1 cellular context compared by ENCODE assay signal in the genomic region with DNA sequence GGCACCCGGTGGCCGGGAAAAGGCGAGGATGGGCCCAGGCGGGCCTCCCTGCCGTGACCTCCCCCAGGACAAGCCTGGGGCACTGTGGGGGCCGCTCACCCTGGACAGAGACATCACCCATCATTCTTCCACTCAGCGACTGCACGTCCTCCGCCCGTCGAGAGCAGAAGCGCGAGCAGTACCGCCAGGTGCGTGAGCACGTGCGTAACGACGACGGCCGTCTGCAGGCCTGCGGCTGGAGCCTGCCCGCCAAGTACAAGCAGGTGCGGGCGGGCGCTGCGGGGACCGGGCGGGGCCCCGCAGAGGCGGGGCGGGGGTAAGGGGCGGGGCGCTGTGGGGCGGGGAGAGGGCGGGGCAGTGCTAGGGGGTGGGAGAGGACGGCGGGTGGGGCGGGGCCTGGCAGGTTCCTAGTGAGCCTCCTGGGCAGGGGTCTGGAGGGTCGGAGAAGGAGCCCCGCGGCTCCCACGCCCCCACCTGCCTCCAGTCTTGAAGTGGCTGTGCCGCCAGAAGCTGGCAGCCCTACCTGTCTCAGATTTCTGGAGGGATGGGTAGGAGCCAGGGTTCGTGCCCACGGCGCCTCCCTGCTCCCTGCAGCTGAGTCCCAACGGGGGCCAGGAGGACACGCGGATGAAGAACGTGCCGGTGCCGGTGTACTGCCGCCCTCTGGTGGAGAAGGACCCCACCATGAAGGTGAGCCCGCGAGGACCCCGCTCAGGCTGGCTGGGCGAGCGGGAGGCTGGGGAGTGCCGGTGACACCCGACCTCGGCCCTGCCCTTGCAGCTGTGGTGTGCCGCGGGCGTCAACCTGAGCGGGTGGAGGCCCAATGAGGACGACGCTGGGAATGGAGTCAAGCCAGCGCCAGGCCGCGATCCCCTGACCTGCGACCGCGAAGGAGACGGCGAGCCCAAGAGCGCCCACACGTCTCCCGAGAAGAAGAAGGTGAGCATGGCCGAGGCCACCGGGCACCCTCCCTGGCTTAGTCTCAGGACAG.
A peak's percentile ranks its signal among the peaks of the same experiment; 100 is the strongest.
TF ChIP-seq lines count a peak whose summit lies in the region.

No MANE protein-coding gene starts in this region.

TF ChIP-seq in HepG2, 621 proteins besides CTCF, POLR2A, EP300 and RAD21:
- TF ChIP-seq AGO1 (IDR thresholded peaks at IDR 0.05; ENCODE audit: low read depth, low read length, poor library complexity, severe bottlenecking) (no peak), ZSCAN29 (CRISPR knock-in tag; conservative IDR thresholded peaks at IDR 0.05) (no peak), KMT2A (CRISPR knock-in tag; IDR thresholded peaks at IDR 0.05) (no peak), ZNF713 (CRISPR knock-in tag; IDR thresholded peaks at IDR 0.05) (no peak), ATAD3A (CRISPR knock-in tag; IDR thresholded peaks at IDR 0.05) (no peak), GABPA (IDR thresholded peaks at IDR 0.05; ENCODE audit: low read depth, low read length) (0 out of 2 replicates have a peak, but pooled peaks have one; percentile 4), GABPA (CRISPR knock-in tag; IDR thresholded peaks at IDR 0.05; ENCODE audit: low read depth) (no peak), AGO2 (optimal IDR thresholded peaks at IDR 0.05; ENCODE audit: low read depth, low read length) (no peak), NFE2L1 (CRISPR knock-in tag; IDR thresholded peaks at IDR 0.05; ENCODE audit: borderline replicate concordance) (no peak), ZNF292 (CRISPR knock-in tag; IDR thresholded peaks at IDR 0.05; ENCODE audit: borderline replicate concordance, low read depth) (no peak), PCBP1 (IDR thresholded peaks at IDR 0.05; ENCODE audit: borderline replicate concordance, low read depth, low read length) (no peak), ARNT (IDR thresholded peaks at IDR 0.05) (no peak), ZBTB38 (CRISPR knock-in tag; IDR thresholded peaks at IDR 0.05) (peak; percentile 91), SRSF9 (IDR thresholded peaks at IDR 0.05; ENCODE audit: borderline replicate concordance, insufficient read depth, low read depth, low read length, poor library complexity, severe bottlenecking) (no peak), ZNF83 (CRISPR knock-in tag; IDR thresholded peaks at IDR 0.05; ENCODE audit: borderline replicate concordance) (no peak), ZNF607 (CRISPR knock-in tag; IDR thresholded peaks at IDR 0.05; ENCODE audit: borderline replicate concordance) (no peak), ZNF781 (CRISPR knock-in tag; IDR thresholded peaks at IDR 0.05; ENCODE audit: borderline replicate concordance, not compliant biosample characterization) (no peak), ATF1 (CRISPR knock-in tag; IDR thresholded peaks at IDR 0.05) (no peak), BRCA1 (CRISPR knock-in tag; IDR thresholded peaks at IDR 0.05) (no peak), POLR2AphosphoS5 (IDR thresholded peaks at IDR 0.05; ENCODE audit: low read depth, low read length) (no peak), ZKSCAN8 (CRISPR knock-in tag; IDR thresholded peaks at IDR 0.05; ENCODE audit: borderline replicate concordance) (no peak), ZFX (CRISPR knock-in tag; IDR thresholded peaks at IDR 0.05; ENCODE audit: low read depth) (no peak), HNRNPUL1 (IDR thresholded peaks at IDR 0.05; ENCODE audit: low read depth, low read length) (no peak), ZNF577 (CRISPR knock-in tag; IDR thresholded peaks at IDR 0.05; ENCODE audit: borderline replicate concordance, low read depth) (no peak), NFYC (CRISPR knock-in tag; IDR thresholded peaks at IDR 0.05) (no peak), RXRB (CRISPR knock-in tag; IDR thresholded peaks at IDR 0.05; ENCODE audit: borderline replicate concordance) (no peak), STAG1 (CRISPR knock-in tag; IDR thresholded peaks at IDR 0.05) (peak; percentile 39), ZNF460 (CRISPR knock-in tag; IDR thresholded peaks at IDR 0.05; ENCODE audit: borderline replicate concordance) (no peak), ZNF724P (CRISPR knock-in tag; IDR thresholded peaks at IDR 0.05; ENCODE audit: borderline replicate concordance) (no peak), CREB1 (IDR thresholded peaks at IDR 0.05) (no peak), CREB1 (CRISPR knock-in tag; IDR thresholded peaks at IDR 0.05) (no peak)
- TF ChIP-seq, protein P1, sequence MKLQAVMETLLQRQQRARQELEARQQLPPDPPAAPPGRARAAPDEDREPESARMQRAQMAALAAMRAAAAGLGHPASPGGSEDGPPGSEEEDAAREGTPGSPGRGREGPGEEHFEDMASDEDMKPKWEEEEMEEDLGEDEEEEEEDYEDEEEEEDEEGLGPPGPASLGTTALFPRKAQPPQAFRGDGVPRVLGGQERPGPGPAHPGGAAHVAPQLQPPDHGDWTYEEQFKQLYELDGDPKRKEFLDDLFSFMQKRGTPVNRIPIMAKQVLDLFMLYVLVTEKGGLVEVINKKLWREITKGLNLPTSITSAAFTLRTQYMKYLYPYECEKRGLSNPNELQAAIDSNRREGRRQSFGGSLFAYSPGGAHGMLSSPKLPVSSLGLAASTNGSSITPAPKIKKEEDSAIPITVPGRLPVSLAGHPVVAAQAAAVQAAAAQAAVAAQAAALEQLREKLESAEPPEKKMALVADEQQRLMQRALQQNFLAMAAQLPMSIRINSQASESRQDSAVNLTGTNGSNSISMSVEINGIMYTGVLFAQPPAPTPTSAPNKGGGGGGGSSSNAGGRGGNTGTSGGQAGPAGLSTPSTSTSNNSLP (IDR thresholded peaks at IDR 0.05; ENCODE audit: low read depth, low read length) = no peak
- TF ChIP-seq, protein P2, sequence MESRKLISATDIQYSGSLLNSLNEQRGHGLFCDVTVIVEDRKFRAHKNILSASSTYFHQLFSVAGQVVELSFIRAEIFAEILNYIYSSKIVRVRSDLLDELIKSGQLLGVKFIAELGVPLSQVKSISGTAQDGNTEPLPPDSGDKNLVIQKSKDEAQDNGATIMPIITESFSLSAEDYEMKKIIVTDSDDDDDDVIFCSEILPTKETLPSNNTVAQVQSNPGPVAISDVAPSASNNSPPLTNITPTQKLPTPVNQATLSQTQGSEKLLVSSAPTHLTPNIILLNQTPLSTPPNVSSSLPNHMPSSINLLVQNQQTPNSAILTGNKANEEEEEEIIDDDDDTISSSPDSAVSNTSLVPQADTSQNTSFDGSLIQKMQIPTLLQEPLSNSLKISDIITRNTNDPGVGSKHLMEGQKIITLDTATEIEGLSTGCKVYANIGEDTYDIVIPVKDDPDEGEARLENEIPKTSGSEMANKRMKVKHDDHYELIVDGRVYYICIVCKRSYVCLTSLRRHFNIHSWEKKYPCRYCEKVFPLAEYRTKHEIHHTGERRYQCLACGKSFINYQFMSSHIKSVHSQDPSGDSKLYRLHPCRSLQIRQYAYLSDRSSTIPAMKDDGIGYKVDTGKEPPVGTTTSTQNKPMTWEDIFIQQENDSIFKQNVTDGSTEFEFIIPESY (CRISPR knock-in tag; IDR thresholded peaks at IDR 0.05) = peak; percentile 99
- TF ChIP-seq, protein P3, sequence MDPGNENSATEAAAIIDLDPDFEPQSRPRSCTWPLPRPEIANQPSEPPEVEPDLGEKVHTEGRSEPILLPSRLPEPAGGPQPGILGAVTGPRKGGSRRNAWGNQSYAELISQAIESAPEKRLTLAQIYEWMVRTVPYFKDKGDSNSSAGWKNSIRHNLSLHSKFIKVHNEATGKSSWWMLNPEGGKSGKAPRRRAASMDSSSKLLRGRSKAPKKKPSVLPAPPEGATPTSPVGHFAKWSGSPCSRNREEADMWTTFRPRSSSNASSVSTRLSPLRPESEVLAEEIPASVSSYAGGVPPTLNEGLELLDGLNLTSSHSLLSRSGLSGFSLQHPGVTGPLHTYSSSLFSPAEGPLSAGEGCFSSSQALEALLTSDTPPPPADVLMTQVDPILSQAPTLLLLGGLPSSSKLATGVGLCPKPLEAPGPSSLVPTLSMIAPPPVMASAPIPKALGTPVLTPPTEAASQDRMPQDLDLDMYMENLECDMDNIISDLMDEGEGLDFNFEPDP (CRISPR knock-in tag; conservative IDR thresholded peaks at IDR 0.05) = no peak
- TF ChIP-seq, protein P4, sequence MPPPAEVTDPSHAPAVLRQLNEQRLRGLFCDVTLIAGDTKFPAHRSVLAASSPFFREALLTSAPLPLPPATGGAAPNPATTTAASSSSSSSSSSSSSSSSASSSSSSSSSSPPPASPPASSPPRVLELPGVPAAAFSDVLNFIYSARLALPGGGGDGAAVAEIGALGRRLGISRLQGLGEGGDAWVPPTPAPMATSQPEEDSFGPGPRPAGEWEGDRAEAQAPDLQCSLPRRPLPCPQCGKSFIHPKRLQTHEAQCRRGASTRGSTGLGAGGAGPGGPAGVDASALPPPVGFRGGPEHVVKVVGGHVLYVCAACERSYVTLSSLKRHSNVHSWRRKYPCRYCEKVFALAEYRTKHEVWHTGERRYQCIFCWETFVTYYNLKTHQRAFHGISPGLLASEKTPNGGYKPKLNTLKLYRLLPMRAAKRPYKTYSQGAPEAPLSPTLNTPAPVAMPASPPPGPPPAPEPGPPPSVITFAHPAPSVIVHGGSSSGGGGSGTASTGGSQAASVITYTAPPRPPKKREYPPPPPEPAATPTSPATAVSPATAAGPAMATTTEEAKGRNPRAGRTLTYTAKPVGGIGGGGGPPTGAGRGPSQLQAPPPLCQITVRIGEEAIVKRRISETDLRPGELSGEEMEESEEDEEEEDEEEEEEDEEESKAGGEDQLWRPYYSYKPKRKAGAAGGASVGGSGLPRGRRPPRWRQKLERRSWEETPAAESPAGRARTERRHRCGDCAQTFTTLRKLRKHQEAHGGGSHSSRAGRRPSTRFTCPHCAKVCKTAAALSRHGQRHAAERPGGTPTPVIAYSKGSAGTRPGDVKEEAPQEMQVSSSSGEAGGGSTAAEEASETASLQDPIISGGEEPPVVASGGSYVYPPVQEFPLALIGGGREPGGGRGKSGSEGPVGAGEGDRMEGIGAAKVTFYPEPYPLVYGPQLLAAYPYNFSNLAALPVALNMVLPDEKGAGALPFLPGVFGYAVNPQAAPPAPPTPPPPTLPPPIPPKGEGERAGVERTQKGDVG (CRISPR knock-in tag; IDR thresholded peaks at IDR 0.05; ENCODE audit: borderline replicate concordance) = peak; percentile 47; the same call in 1 of the 2 replicates
- TF ChIP-seq, protein P5, sequence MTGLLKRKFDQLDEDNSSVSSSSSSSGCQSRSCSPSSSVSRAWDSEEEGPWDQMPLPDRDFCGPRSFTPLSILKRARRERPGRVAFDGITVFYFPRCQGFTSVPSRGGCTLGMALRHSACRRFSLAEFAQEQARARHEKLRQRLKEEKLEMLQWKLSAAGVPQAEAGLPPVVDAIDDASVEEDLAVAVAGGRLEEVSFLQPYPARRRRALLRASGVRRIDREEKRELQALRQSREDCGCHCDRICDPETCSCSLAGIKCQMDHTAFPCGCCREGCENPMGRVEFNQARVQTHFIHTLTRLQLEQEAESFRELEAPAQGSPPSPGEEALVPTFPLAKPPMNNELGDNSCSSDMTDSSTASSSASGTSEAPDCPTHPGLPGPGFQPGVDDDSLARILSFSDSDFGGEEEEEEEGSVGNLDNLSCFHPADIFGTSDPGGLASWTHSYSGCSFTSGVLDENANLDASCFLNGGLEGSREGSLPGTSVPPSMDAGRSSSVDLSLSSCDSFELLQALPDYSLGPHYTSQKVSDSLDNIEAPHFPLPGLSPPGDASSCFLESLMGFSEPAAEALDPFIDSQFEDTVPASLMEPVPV (CRISPR knock-in tag; IDR thresholded peaks at IDR 0.05) = no peak
- TF ChIP-seq, protein P6, sequence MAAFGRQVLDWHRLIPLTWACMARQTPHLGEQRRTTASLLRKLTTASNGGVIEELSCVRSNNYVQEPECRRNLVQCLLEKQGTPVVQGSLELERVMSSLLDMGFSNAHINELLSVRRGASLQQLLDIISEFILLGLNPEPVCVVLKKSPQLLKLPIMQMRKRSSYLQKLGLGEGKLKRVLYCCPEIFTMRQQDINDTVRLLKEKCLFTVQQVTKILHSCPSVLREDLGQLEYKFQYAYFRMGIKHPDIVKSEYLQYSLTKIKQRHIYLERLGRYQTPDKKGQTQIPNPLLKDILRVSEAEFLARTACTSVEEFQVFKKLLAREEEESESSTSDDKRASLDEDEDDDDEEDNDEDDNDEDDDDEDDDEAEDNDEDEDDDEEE (CRISPR knock-in tag; IDR thresholded peaks at IDR 0.05) = no peak
- TF ChIP-seq, protein P7, sequence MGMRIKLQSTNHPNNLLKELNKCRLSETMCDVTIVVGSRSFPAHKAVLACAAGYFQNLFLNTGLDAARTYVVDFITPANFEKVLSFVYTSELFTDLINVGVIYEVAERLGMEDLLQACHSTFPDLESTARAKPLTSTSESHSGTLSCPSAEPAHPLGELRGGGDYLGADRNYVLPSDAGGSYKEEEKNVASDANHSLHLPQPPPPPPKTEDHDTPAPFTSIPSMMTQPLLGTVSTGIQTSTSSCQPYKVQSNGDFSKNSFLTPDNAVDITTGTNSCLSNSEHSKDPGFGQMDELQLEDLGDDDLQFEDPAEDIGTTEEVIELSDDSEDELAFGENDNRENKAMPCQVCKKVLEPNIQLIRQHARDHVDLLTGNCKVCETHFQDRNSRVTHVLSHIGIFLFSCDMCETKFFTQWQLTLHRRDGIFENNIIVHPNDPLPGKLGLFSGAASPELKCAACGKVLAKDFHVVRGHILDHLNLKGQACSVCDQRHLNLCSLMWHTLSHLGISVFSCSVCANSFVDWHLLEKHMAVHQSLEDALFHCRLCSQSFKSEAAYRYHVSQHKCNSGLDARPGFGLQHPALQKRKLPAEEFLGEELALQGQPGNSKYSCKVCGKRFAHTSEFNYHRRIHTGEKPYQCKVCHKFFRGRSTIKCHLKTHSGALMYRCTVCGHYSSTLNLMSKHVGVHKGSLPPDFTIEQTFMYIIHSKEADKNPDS (CRISPR knock-in tag; IDR thresholded peaks at IDR 0.05) = no peak
- TF ChIP-seq, protein P8, sequence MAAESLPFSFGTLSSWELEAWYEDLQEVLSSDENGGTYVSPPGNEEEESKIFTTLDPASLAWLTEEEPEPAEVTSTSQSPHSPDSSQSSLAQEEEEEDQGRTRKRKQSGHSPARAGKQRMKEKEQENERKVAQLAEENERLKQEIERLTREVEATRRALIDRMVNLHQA (CRISPR knock-in tag; IDR thresholded peaks at IDR 0.05) = no peak
- TF ChIP-seq, protein P9, sequence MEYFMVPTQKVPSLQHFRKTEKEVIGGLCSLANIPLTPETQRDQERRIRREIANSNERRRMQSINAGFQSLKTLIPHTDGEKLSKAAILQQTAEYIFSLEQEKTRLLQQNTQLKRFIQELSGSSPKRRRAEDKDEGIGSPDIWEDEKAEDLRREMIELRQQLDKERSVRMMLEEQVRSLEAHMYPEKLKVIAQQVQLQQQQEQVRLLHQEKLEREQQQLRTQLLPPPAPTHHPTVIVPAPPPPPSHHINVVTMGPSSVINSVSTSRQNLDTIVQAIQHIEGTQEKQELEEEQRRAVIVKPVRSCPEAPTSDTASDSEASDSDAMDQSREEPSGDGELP (IDR thresholded peaks at IDR 0.05; ENCODE audit: borderline replicate concordance, low read depth) = no peak
